In the genomic region with DNA sequence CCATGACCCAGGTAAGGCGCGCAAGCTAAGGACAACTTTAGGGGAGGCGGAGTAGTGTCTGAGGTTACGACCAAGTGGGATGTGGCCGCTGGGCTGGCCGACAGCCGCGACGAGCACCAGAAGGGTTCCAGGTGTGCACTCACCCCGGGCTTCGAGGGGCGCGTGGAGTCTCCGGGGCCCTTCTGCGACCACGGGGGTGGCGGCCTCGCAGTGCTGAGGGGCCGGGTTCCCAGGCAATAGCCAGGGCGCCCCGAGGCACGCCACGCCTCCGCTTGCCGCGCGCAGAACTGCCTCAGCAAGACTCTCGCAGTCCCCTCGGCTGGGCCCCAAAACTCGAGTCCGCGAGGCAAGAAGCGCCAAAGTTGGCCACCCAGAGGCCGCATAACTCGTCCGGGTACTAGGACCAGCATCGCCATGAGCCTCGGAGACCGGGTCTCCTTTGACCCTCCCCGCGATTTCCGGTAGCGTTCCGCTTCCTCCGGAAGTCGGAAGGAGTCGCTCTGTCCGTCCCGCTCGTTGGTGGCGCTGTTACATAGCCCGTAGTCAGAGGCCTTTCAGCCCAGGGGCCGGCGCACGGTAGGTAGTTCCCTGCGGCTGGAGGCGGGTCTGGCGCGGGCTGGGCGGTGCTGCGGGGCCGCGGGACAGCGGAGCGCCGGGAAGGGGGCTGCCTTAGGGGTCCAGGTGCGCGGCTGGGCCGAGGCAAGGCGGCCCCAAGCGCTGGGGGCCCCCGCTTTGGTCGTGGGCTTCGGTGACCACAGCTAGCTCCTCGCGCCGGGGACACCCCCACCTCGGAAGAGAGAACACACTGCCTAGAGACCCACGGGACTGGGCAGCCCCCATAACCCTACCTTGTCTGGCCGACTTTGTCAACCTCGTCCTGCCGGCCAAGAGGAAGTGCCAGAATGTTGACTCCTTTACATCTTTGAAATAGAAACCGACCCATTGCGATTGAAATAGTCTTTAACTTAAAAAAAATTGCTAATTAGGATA, we compare ENCODE assay signal across 8 cellular contexts. TPM values are rescaled to one million over a fixed set of nuclear protein-coding genes. Genes with fewer than 3 reads are reported as not detected.
DNase-seq lines count a peak whose midpoint lies in the region; ATAC-seq, FAIRE-seq and TF ChIP-seq lines count a peak whose summit lies in the region.

TSS of gene ADPRM (plus strand) at position 503 of the 990 bp plus-strand sequence. CDS start 7,333 bp downstream, outside the sequence.
TSS of gene SCO1 (minus strand) at position 442 of the 990 bp plus-strand sequence. CDS start at position 416, 26 bp downstream.

- peak; percentile 8 to 30; a peak in 1 of 4 replicates for TF ChIP-seq EP300 in GM12878 (IDR thresholded peaks at IDR 0.05; ENCODE audit: borderline replicate concordance in 1 of 2, control insufficient read depth in 1 of 2, low read depth in 2 of 2, low read length in 2 of 2)

- H3K4me2 ChIP-seq in GM12878 (ENCODE audit: control insufficient read depth, insufficient read depth) = peak within 1 kb of the TSS; percentile 81

- no peaks in the 10 kb centered on the region for H3K9me3 ChIP-seq in GM12878 (replicated peaks; ENCODE audit: control insufficient read depth, insufficient read depth, low read length)

- TF ChIP-seq CTCF in GM12878 (IDR thresholded peaks at IDR 0.05 in 2 of 3, conservative IDR thresholded peaks at IDR 0.05 in 1 of 3; ENCODE audit: control insufficient read depth in 2 of 3, extremely low read depth in 1 of 3, insufficient read depth in 1 of 3, low read depth in 3 of 3, low read length in 3 of 3) (peak; percentile 31 to 47 (median 34); a peak in 5 of 6 replicates), retinal pigment epithelial cell (conservative IDR thresholded peaks at IDR 0.05; ENCODE audit: low read depth, low read length) (peak; percentile 56)

- RAD21 ChIA-PET in GM12878 (lab: Charles Lee; ENCODE audit: unreplicated experiment) = no interaction called here

- peak within 1 kb of the TSS; percentile 93 for H3K4me3 ChIP-seq in GM12878
- H3K4me3 ChIP-seq in retinal pigment epithelial cell (ENCODE audit: low read length) = peak within 1 kb of the TSS; percentile 95

- WGBS in GM12878 (ENCODE audit: insufficient coverage, insufficient replicate concordance, low lambda C conversion rate, missing lambda C conversion rate) = under 1% methylated on average over 84 of the region's 84 CpGs

- BruUV-seq in GM12878 (replicated peaks; lab: Mats Ljungman, UMichigan) = no TSS peak

- in situ Hi-C loops in GM12878 (cut with MboI) = no loop called here

- DNase-seq in NCI-H2081 (lab: John Stamatoyannopoulos, UW) (peak; percentile 84 to 89), NCI-H2081 treated with DMSO at 0.1 percent for 48 hours (lab: John Stamatoyannopoulos, UW) (no peak), NCI-H2029 (lab: John Stamatoyannopoulos, UW) (peak; percentile 85), T1000 (lab: John Stamatoyannopoulos, UW) (peak; percentile 86), GM12878 (ENCODE audit: low read depth, low spot score) (peak; percentile 73), hypothalamus (lab: John Stamatoyannopoulos, UW) (peak; percentile 39 to 95 (median 90)), retinal pigment epithelial cell (ENCODE audit: low read depth) (peak; percentile 81)

- peak within 1 kb of the TSS; percentile 91 for H3K27ac ChIP-seq in GM12878 (ENCODE audit: control insufficient read depth, insufficient read depth)

- TF ChIP-seq RAD21 in GM12878 (IDR thresholded peaks at IDR 0.05; ENCODE audit: insufficient read depth, low read depth, low read length) = no peak

- CTCF ChIA-PET in GM12878 (lab: Yijun Ruan, JAX) = interaction anchor here (0.9 to 5.9 kb wide), 3 partner anchors 11 to 65 kb away, joined by 3 to 40 read pairs (median 13); no protein-coding TSS in a partner anchor

- ATAC-seq in HG02981 (IDR thresholded peaks at IDR 0.05; ENCODE audit: unreplicated experiment) (peak; percentile 94), GM12878 (peak; percentile 98)

- POLR2A ChIA-PET in GM12878 (lab: Charles Lee) = interaction anchor here (1.3 kb wide), 1 partner anchor 19 kb away, joined by 3 read pairs; no protein-coding TSS in a partner anchor

- intact Hi-C loops in GM12878 (cut with micrococcal nuclease; ENCODE audit: unreplicated experiment) = no loop called here

- SMC1A ChIA-PET in GM12878 (lab: Charles Lee; ENCODE audit: uncharacterized antibody, unreplicated experiment) = no interaction called here

- peak; percentile 97 for TF ChIP-seq POLR2A in GM12878 (IDR thresholded peaks at IDR 0.05; ENCODE audit: low read depth, low read length)

- peaks cover 10% of the 10 kb centered on the region for H3K4me1 ChIP-seq in GM12878 (ENCODE audit: control insufficient read depth, insufficient read depth, low read length)

- peak; percentile 87 for FAIRE-seq in GM12878 (lab: Jason Lieb, UNC)

- H3K27me3 ChIP-seq in GM12878 (replicated peaks in 1 of 2; ENCODE audit: control insufficient read depth in 2 of 2, insufficient read depth in 2 of 2, low read length in 1 of 2) = no peaks in the 10 kb centered on the region

- H3K79me2 ChIP-seq in GM12878 (ENCODE audit: control insufficient read depth, insufficient read depth, low read length) = peaks cover 55% of the 10 kb centered on the region

- H3K36me3 ChIP-seq in GM12878 (ENCODE audit: control insufficient read depth in 2 of 2, insufficient read depth in 2 of 2, low read length in 1 of 2) = peaks cover 0 to 26% of the 10 kb centered on the region in 2 experiments; a peak in 2 of 4 replicates

- peak within 1 kb of the TSS; percentile 95 for H3K9ac ChIP-seq in GM12878 (ENCODE audit: control insufficient read depth, insufficient read depth, low read length)

- H2AFZ ChIP-seq in GM12878 (ENCODE audit: control insufficient read depth, low read depth, low read length) = peak within 1 kb of the TSS; percentile 89

- H4K20me1 ChIP-seq in GM12878 (ENCODE audit: control insufficient read depth, insufficient read depth) = no peaks in the 10 kb centered on the region

TF ChIP-seq in GM12878, 131 proteins besides CTCF, POLR2A, EP300 and RAD21 (continues in another document):
- TF ChIP-seq ZBED1 (IDR thresholded peaks at IDR 0.05; ENCODE audit: borderline replicate concordance) = no peak
- TF ChIP-seq, protein P1, sequence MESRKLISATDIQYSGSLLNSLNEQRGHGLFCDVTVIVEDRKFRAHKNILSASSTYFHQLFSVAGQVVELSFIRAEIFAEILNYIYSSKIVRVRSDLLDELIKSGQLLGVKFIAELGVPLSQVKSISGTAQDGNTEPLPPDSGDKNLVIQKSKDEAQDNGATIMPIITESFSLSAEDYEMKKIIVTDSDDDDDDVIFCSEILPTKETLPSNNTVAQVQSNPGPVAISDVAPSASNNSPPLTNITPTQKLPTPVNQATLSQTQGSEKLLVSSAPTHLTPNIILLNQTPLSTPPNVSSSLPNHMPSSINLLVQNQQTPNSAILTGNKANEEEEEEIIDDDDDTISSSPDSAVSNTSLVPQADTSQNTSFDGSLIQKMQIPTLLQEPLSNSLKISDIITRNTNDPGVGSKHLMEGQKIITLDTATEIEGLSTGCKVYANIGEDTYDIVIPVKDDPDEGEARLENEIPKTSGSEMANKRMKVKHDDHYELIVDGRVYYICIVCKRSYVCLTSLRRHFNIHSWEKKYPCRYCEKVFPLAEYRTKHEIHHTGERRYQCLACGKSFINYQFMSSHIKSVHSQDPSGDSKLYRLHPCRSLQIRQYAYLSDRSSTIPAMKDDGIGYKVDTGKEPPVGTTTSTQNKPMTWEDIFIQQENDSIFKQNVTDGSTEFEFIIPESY (IDR thresholded peaks at IDR 0.05) = no peak

RNA-seq across cellular contexts. Expression of gene ADPRM, which starts in this region (rescaled TPM):
- total RNA-seq in GM12878 (2013; cell fraction: nucleolus; rRNA removed) = 28.4 and 29.8 TPM in 2 replicates
- total RNA-seq in GM12878 (2014; rRNA removed) (8.7 TPM in 2 replicates), GM12878 (2014; rRNA removed; fragmentation: Illumina TruSeq; extraction: Trizol) (11.0 and 11.7 TPM in 2 replicates), GM12878 (2021) (7.1 TPM in 2 replicates)
- 12.0 TPM for polyA plus RNA-seq in GM12878 (2011; ENCODE audit: low read depth)
- polyA plus RNA-seq in GM12878 (2011; rRNA removed) (13.8 and 18.4 TPM in 2 replicates), GM12878 (2014; fragmentation: Illumina TruSeq; extraction: Trizol) (8.8 and 11.4 TPM in 2 replicates), GM12878 (2014; fragmentation: Nextera tagmentation; extraction: Ambion mirVana) (10 to 100 TPM; 14.2 to 18.4 TPM), GM12878 (2014; rRNA removed) (5.4 and 7.5 TPM in 2 replicates), GM12878 (2016; fragmentation: Nextera tagmentation; extraction: Ambion mirVana) (1 to 10 TPM; 8.0 to 8.3 TPM)
- polyA plus RNA-seq in GM12878 (2011; cell fraction: cytosol; rRNA removed) = 6.4 and 8.4 TPM in 2 replicates
- 5.9 and 6.6 TPM in 2 replicates for polyA plus RNA-seq in GM12878 (2011; cell fraction: nucleus; rRNA removed)
- polyA plus RNA-seq in GM12878 (2012) = 11.3 and 12.9 TPM in 2 replicates
- 9.5 and 12.7 TPM in 2 replicates for polyA minus RNA-seq in GM12878 (2011; rRNA and poly(A)+ RNA removed)
- 1.3 and 2.1 TPM in 2 replicates for polyA minus RNA-seq in GM12878 (2011; cell fraction: cytosol; rRNA and poly(A)+ RNA removed)
- 8.3 and 12.1 TPM in 2 replicates for polyA minus RNA-seq in GM12878 (2011; cell fraction: nucleus; rRNA and poly(A)+ RNA removed)

RNA-seq across cellular contexts. Expression of gene SCO1, which starts in this region (rescaled TPM):
- total RNA-seq in GM12878 (2013; cell fraction: nucleolus; rRNA removed) = 40.1 and 45.8 TPM in 2 replicates
- 71.4 and 73.0 TPM in 2 replicates for total RNA-seq in GM12878 (2014; rRNA removed)
- 25.3 and 29.4 TPM in 2 replicates for total RNA-seq in GM12878 (2014; rRNA removed; fragmentation: Illumina TruSeq; extraction: Trizol)
- total RNA-seq in GM12878 (2021) = 43.1 and 43.5 TPM in 2 replicates
- polyA plus RNA-seq in GM12878 (2011; ENCODE audit: low read depth) = 8.5 TPM
- 32.6 and 42.4 TPM in 2 replicates for polyA plus RNA-seq in GM12878 (2011; rRNA removed)
- polyA plus RNA-seq in GM12878 (2011; cell fraction: cytosol; rRNA removed) = 17.9 and 22.0 TPM in 2 replicates
- polyA plus RNA-seq in GM12878 (2011; cell fraction: nucleus; rRNA removed) = 15.3 and 21.4 TPM in 2 replicates
- polyA plus RNA-seq in GM12878 (2012) = 15.6 and 19.1 TPM in 2 replicates
- 25.3 and 25.4 TPM in 2 replicates for polyA plus RNA-seq in GM12878 (2014; fragmentation: Illumina TruSeq; extraction: Trizol)
- 10 to 100 TPM in 1 of 2 experiments, 1 to 10 TPM in 1; 8.2 to 24.8 TPM for polyA plus RNA-seq in GM12878 (2014; fragmentation: Nextera tagmentation; extraction: Ambion mirVana)
- 41.7 and 50.9 TPM in 2 replicates for polyA plus RNA-seq in GM12878 (2014; rRNA removed)
- 10 to 100 TPM; 64.7 to 68.1 TPM for polyA plus RNA-seq in GM12878 (2016; fragmentation: Nextera tagmentation; extraction: Ambion mirVana)
- 13.2 and 15.9 TPM in 2 replicates for polyA minus RNA-seq in GM12878 (2011; rRNA and poly(A)+ RNA removed)
- polyA minus RNA-seq in GM12878 (2011; cell fraction: cytosol; rRNA and poly(A)+ RNA removed) = 6.4 and 8.6 TPM in 2 replicates
- polyA minus RNA-seq in GM12878 (2011; cell fraction: nucleus; rRNA and poly(A)+ RNA removed) = 36.0 and 63.3 TPM in 2 replicates
